Comparison of ENCODE assay signal across 8 cellular contexts in the genomic region with DNA sequence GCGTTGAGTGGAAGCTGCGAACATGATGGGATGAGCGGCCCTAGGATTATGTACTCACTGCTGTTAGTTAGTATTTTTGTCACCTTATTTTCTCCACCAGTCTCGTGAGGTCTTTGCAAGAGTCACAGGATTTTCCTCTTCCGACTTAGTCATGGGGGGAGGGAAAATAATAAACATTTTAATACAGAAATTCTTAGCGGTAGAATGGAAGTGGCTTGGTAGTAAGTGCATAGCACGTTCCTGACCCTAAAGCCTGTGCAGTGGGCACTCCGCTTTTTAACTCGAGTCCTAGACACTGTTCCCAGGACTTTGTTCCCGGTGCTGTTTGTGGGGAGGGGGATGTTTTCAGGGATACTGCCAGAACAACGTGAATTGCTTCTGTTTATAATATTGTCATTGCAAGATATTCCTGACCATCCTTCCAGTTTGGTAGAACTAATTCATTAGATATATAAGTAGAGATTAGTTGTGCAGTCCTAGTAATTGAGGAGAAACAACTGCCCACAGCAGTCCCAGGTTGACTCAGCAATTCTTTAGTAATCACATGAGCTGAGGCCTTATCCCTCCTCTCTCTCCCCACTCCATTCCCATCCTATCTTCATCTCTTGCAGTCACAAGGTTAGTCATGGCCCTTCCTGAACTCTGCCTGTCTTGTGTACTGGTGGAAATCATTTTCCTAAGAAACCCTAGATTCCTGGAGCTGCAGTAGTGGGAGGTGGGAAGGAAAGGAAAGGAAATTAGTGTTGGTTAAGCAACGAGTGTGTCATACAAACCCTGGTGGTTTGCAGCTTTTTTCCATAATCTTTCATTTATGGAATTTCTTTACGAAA. TPM values are rescaled to one million over a fixed set of nuclear protein-coding genes. Genes with fewer than 3 reads are reported as not detected.
A peak's percentile ranks its signal among the peaks of the same experiment; 100 is the strongest.
DNase-seq lines count a peak whose midpoint lies in the region; ATAC-seq and TF ChIP-seq lines count a peak whose summit lies in the region.

No MANE protein-coding gene starts in this region.

- H3K36me3 Mint-ChIP-seq in stimulated activated memory B cell treated with anti-CD40 and anti-IgM and Interleukin-4, amounts not matched to agents 10 μg/mL and 1 μg/mL and 100 μg/mL, for 72 hours: peaks cover 23% of the 10 kb centered on the region

- 7 to 8% methylated on average over 13 of the region's 13 CpGs for WGBS in testis, 2 donors

- H3K79me2 ChIP-seq in DND-41 (ENCODE audit: insufficient read depth, low read length): peaks cover 28% of the 10 kb centered on the region

- H2AFZ ChIP-seq in DND-41 (ENCODE audit: low read depth, low read length): peak overlapping the region; percentile 98

- H3K4me2 ChIP-seq in DND-41 (ENCODE audit: insufficient read depth, low read length): peak overlapping the region; percentile 88

- H3K4me1 ChIP-seq in DND-41 (ENCODE audit: insufficient read depth, low read length) (peaks cover 40% of the 10 kb centered on the region), adipocyte (ENCODE audit: control insufficient read depth, insufficient read depth, low read length) (peaks cover 32% of the 10 kb centered on the region), testis (no peaks in the 10 kb centered on the region)

- peak overlapping the region; percentile 76 for H3K27ac ChIP-seq in DND-41 (ENCODE audit: low read length)
- peak overlapping the region; percentile 71 to 90 for H3K27ac ChIP-seq in testis

- TF ChIP-seq POLR2A in testis (IDR thresholded peaks at IDR 0.05): no peak

- H4K20me1 ChIP-seq in DND-41 (ENCODE audit: insufficient read depth, low read length): no peaks in the 10 kb centered on the region

- peaks cover 16% of the 10 kb centered on the region for H3K4me1 Mint-ChIP-seq in stimulated activated memory B cell treated with anti-CD40 and anti-IgM and Interleukin-4, amounts not matched to agents 10 μg/mL and 1 μg/mL and 100 μg/mL, for 72 hours

- peak overlapping the region; percentile 68 for H3K9ac ChIP-seq in DND-41 (ENCODE audit: low read depth, low read length)
- H3K9ac ChIP-seq in adipocyte (ENCODE audit: low read length): peak overlapping the region; percentile 94

- H3K36me3 ChIP-seq in DND-41 (ENCODE audit: insufficient read depth, low read length): 0 out of 2 replicates have a peak, but pooled peaks cover 4% of the 10 kb centered on the region
- H3K36me3 ChIP-seq in adipocyte (ENCODE audit: control insufficient read depth, insufficient read depth, low read length, severe bottlenecking): peaks cover 37% of the 10 kb centered on the region
- H3K36me3 ChIP-seq in testis (ENCODE audit: low read depth, missing control alignments): no peaks in the 10 kb centered on the region

- no peaks in the 10 kb centered on the region for H3K27me3 Mint-ChIP-seq in stimulated activated memory B cell treated with anti-CD40 and anti-IgM and Interleukin-4, amounts not matched to agents 10 μg/mL and 1 μg/mL and 100 μg/mL, for 72 hours

- H3K27me3 ChIP-seq in DND-41 (ENCODE audit: insufficient read depth, low read length, poor library complexity) (no peaks in the 10 kb centered on the region), adipocyte (replicated peaks; ENCODE audit: control insufficient read depth, insufficient read depth, low read length) (no peaks in the 10 kb centered on the region), testis (no peaks in the 10 kb centered on the region)

- H3K4me3 Mint-ChIP-seq in stimulated activated memory B cell treated with anti-CD40 and anti-IgM and Interleukin-4, amounts not matched to agents 10 μg/mL and 1 μg/mL and 100 μg/mL, for 72 hours: no peak overlapping the region

- intact Hi-C loops in testis (cut with DNase I; ENCODE audit: low total_unique reads): no loop called here

- TF ChIP-seq CTCF in DND-41 (IDR thresholded peaks at IDR 0.05; ENCODE audit: borderline replicate concordance, extremely low read depth, low read length, poor library complexity, severe bottlenecking) (no peak), testis (IDR thresholded peaks at IDR 0.05) (no peak)

- H3K4me3 ChIP-seq in DND-41 (ENCODE audit: low read depth in 1 of 2, low read length in 2 of 2) (peak overlapping the region; percentile 84 to 93), adipocyte (ENCODE audit: low read length) (peak overlapping the region; percentile 93), testis (peak overlapping the region; percentile 76 to 80)

- H3K9me3 Mint-ChIP-seq in stimulated activated memory B cell treated with anti-CD40 and anti-IgM and Interleukin-4, amounts not matched to agents 10 μg/mL and 1 μg/mL and 100 μg/mL, for 72 hours: no peaks in the 10 kb centered on the region

- DNase-seq in DND-41: no peak
- DNase-seq in HS-27A (ENCODE audit: low read depth): peak; percentile 53
- DNase-seq in adipocyte (ENCODE audit: low read depth): peak; percentile 77
- peak; percentile 35 for DNase-seq in iPS-NIHi7 (ENCODE audit: extremely low spot score)
- peak; percentile 16 for DNase-seq in testis

- H3K9me3 ChIP-seq in DND-41 (ENCODE audit: insufficient read depth, low read length, severe bottlenecking): no peaks in the 10 kb centered on the region
- no peaks in the 10 kb centered on the region for H3K9me3 ChIP-seq in adipocyte (ENCODE audit: control insufficient read depth, low read length)
- H3K9me3 ChIP-seq in testis: no peaks in the 10 kb centered on the region

- H3K27ac Mint-ChIP-seq in stimulated activated memory B cell treated with anti-CD40 and anti-IgM and Interleukin-4, amounts not matched to agents 10 μg/mL and 1 μg/mL and 100 μg/mL, for 72 hours: no peak overlapping the region

- ATAC-seq in DND-41 (ENCODE audit: insufficient read depth, low read depth): no peak
- ATAC-seq in GM21825 (IDR thresholded peaks at IDR 0.05; ENCODE audit: unreplicated experiment): no peak
- no peak for ATAC-seq in stimulated activated memory B cell treated with anti-CD40 and anti-IgM and Interleukin-4, amounts not matched to agents 10 μg/mL and 1 μg/mL and 100 μg/mL, for 72 hours
- ATAC-seq in GM21717 (IDR thresholded peaks at IDR 0.05; ENCODE audit: unreplicated experiment): no peak

RNA-seq across cellular contexts. Expression of a gene that starts 0.8 kb away (rescaled TPM):
- total RNA-seq in testis: 10 to 100 TPM; 26.6 to 28.6 TPM
- polyA plus RNA-seq in testis (ENCODE audit: insufficient read depth, low read depth, low replicate concordance): 20.8 TPM

RNA-seq across cellular contexts. Expression of a gene that starts 1.0 kb away (rescaled TPM):
- 10 to 100 TPM; 15.2 to 26.0 TPM for total RNA-seq in testis
- polyA plus RNA-seq in testis (ENCODE audit: insufficient read depth, low read depth, low replicate concordance): 27.6 TPM
